Comparison of ENCODE assay signal across 21 cellular contexts in the genomic region with DNA sequence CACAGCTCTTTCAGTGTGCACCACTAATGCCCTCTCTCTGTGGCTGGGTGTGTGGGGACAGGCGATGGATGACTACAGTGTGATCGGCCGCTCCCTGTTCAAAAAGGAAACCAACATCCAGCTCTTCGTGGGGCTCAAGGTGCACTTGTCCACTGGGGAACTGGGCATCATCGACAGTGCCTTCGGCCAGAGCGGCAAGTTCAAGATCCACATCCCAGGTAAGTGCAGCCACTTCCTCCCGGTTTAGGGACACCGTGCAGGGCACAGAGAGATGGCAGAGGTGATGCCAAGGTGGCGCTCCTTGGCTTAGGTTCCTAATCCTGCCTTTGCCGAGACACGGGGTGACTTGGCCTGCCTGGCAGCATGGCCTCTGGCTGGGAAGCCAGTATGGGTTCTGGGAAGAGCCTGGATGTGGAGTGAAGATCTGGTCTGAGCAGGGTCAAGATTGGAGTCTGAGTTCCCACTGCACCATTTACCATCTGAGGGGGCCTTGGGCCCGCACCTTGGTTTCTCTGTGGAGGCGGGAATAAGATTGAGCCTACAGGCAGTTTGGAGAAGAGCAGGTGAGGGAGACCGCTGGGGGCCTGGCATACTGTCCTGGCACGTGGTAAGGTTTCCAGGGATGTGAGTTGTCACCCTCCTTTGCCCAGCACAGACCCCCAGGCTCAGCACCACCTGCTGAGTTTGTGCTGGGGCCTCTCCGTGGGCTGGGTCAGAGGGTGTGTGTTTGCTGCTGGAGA.
DNase-seq lines count a peak whose midpoint lies in the region; ATAC-seq, FAIRE-seq and TF ChIP-seq lines count a peak whose summit lies in the region.
"Had no signal": no experiment of that assay in that cellular context is flagged by ENCODE, and none has a peak within 500 bp of the region (broad histone marks: within the 10 kb centered on the region; RNA-seq: fewer than 3 reads in every experiment).

No MANE protein-coding gene starts in this region.

- peaks cover 4% of the 10 kb centered on the region for H3K79me1 ChIP-seq in trophoblast cell (ENCODE audit: low read length)

- no peak overlapping the region for H3K4me3 Mint-ChIP-seq in chondrocyte (ENCODE audit: unreplicated experiment)
- H3K4me3 Mint-ChIP-seq in neural crest cell: no peak overlapping the region
- H3K4me3 Mint-ChIP-seq in naive thymus-derived CD4-positive, alpha-beta T cell: no peak overlapping the region
- H3K4me3 Mint-ChIP-seq: CD4-positive, alpha-beta memory T cell; HFFc6 had no signal

- H3K4me3 ChIP-seq in kidney (ENCODE audit: low read length in 2 of 2) (no peak overlapping the region), trophoblast cell (ENCODE audit: low read depth, low read length) (peak overlapping the region; percentile 16)
- H3K4me3 ChIP-seq in naive thymus-derived CD4-positive, alpha-beta T cell (ENCODE audit: low read length): no peak overlapping the region
- H3K4me3 ChIP-seq: GM23248 had no signal

- H3K27ac Mint-ChIP-seq in chondrocyte (ENCODE audit: unreplicated experiment) (no peak overlapping the region), neural crest cell (ENCODE audit: unreplicated experiment) (peak overlapping the region; percentile 36)
- peak overlapping the region in 1 of 9 donors; percentile 92 for H3K27ac Mint-ChIP-seq in naive thymus-derived CD4-positive, alpha-beta T cell
- H3K27ac Mint-ChIP-seq: HFFc6 had no signal

- FAIRE-seq in kidney (lab: Jason Lieb, UNC): no peak
- FAIRE-seq: GM12891, GM18507, H1 had no signal

- H3K23ac ChIP-seq in trophoblast cell (ENCODE audit: low read length): no peak overlapping the region

- peaks cover 4% of the 10 kb centered on the region for H3K27me3 Mint-ChIP-seq in chondrocyte (ENCODE audit: low read depth)
- H3K27me3 Mint-ChIP-seq in neural crest cell (ENCODE audit: low read depth): no peaks in the 10 kb centered on the region
- H3K27me3 Mint-ChIP-seq in naive thymus-derived CD4-positive, alpha-beta T cell: no peaks in the 10 kb centered on the region
- H3K27me3 Mint-ChIP-seq: CD4-positive, alpha-beta memory T cell had no signal

- H3K18ac ChIP-seq in trophoblast cell (ENCODE audit: low read length): no peak overlapping the region

- no peak for ATAC-seq in naive thymus-derived CD4-positive, alpha-beta T cell
- ATAC-seq in HG03571 (IDR thresholded peaks at IDR 0.05; ENCODE audit: unreplicated experiment) (no peak), GM18511 (IDR thresholded peaks at IDR 0.05; ENCODE audit: unreplicated experiment) (no peak)

- no peak overlapping the region for H4K8ac ChIP-seq in trophoblast cell (ENCODE audit: low read depth, low read length)

- DNase-seq in chondrocyte (ENCODE audit: low spot score): peak; percentile 66
- peak; percentile 48 for DNase-seq in kidney
- no peak for DNase-seq in neural crest cell (ENCODE audit: low read depth, low spot score)
- no peak for DNase-seq in trophoblast cell
- DNase-seq in naive thymus-derived CD4-positive, alpha-beta T cell: no peak
- DNase-seq: C1 segment of cervical spinal cord; Calu3; CD4-positive, alpha-beta memory T cell; COR-L47; DMS53; DMS79 treated with DMSO at 0.1 percent for 48 hours; GF-D8; GM23248; H7; HCEC 1CT; HFFc6 had no signal

- H3K36me3 Mint-ChIP-seq in chondrocyte (ENCODE audit: low read depth) (peaks cover 8% of the 10 kb centered on the region), neural crest cell (ENCODE audit: low read depth) (no peaks in the 10 kb centered on the region)
- H3K36me3 Mint-ChIP-seq in naive thymus-derived CD4-positive, alpha-beta T cell: peaks cover 0 to 49% (median 9%) of the 10 kb centered on the region in 5 donors

- no peaks in the 10 kb centered on the region for H3K79me2 ChIP-seq in trophoblast cell (ENCODE audit: control insufficient read depth, insufficient read depth, low read length, poor library complexity)

- H2AK5ac ChIP-seq in trophoblast cell (ENCODE audit: low read length): no peak overlapping the region

- TF ChIP-seq CTCF in chondrocyte (IDR thresholded peaks at IDR 0.05): no peak
- TF ChIP-seq CTCF in kidney (IDR thresholded peaks at IDR 0.05; ENCODE audit: borderline replicate concordance, extremely low read depth, insufficient read depth): no peak
- no peak for TF ChIP-seq CTCF in neural crest cell (conservative IDR thresholded peaks at IDR 0.05)

- CTCF ChIA-PET in naive thymus-derived CD4-positive, alpha-beta T cell (lab: Charles Lee): no interaction called here

- H3K4me1 ChIP-seq in kidney (ENCODE audit: control insufficient read depth in 1 of 2, insufficient read depth in 1 of 2, low read depth in 1 of 2, low read length in 2 of 2) (peaks cover 10 to 16% of the 10 kb centered on the region in 2 donors), trophoblast cell (ENCODE audit: control insufficient read depth in 1 of 2, insufficient read depth in 2 of 2, low read length in 2 of 2) (peaks cover 4 to 14% of the 10 kb centered on the region in 2 experiments)
- H3K4me1 ChIP-seq in naive thymus-derived CD4-positive, alpha-beta T cell (ENCODE audit: control insufficient read depth in 2 of 2, insufficient read depth in 2 of 2, low read length in 2 of 2): no peaks in the 10 kb centered on the region

- no peak overlapping the region for H3K14ac ChIP-seq in trophoblast cell (ENCODE audit: low read length)

- H3K4me1 Mint-ChIP-seq in chondrocyte (ENCODE audit: low read depth): peaks cover 41% of the 10 kb centered on the region
- peaks cover 8% of the 10 kb centered on the region for H3K4me1 Mint-ChIP-seq in neural crest cell
- H3K4me1 Mint-ChIP-seq in naive thymus-derived CD4-positive, alpha-beta T cell: peaks cover 0 to 11% (median 0%) of the 10 kb centered on the region in 7 donors

- H3K27ac ChIP-seq in kidney (ENCODE audit: low read depth in 2 of 2, low read length in 2 of 2) (no peak overlapping the region), trophoblast cell (ENCODE audit: low read depth, low read length) (no peak overlapping the region)
- no peak overlapping the region for H3K27ac ChIP-seq in naive thymus-derived CD4-positive, alpha-beta T cell (ENCODE audit: low read depth, low read length)
- H3K27ac ChIP-seq: GM23248 had no signal

- intact Hi-C loops in kidney (cut with DNase I): no loop called here
- intact Hi-C loops in naive thymus-derived CD4-positive, alpha-beta T cell (cut with micrococcal nuclease): no loop called here

- no peaks in the 10 kb centered on the region for H3K9me3 Mint-ChIP-seq in chondrocyte (ENCODE audit: low read depth)
- H3K9me3 Mint-ChIP-seq in neural crest cell: no peaks in the 10 kb centered on the region
- H3K9me3 Mint-ChIP-seq in naive thymus-derived CD4-positive, alpha-beta T cell: peaks cover 0 to 1% (median 0%) of the 10 kb centered on the region in 11 donors
- H3K9me3 Mint-ChIP-seq: CD4-positive, alpha-beta memory T cell; HFFc6 had no signal

- WGBS in trophoblast cell (ENCODE audit: extremely low coverage, insufficient coverage, insufficient read length): no CpG with 5 or more reads among the region's 17 CpGs

- H2BK12ac ChIP-seq in trophoblast cell (ENCODE audit: low read length): no peak overlapping the region

- H3K9me3 ChIP-seq in kidney (ENCODE audit: control insufficient read depth in 1 of 2, low read length in 2 of 2) (no peaks in the 10 kb centered on the region), trophoblast cell (ENCODE audit: insufficient read depth, low read depth, low read length) (no peaks in the 10 kb centered on the region)
- no peaks in the 10 kb centered on the region for H3K9me3 ChIP-seq in naive thymus-derived CD4-positive, alpha-beta T cell (ENCODE audit: control insufficient read depth in 2 of 3, low read length in 3 of 3)

- H4K91ac ChIP-seq in trophoblast cell (ENCODE audit: low read depth, low read length): no peak overlapping the region

- no peak overlapping the region for H4K12ac ChIP-seq in trophoblast cell (ENCODE audit: low read depth, low read length)

- no peak overlapping the region for H2BK5ac ChIP-seq in trophoblast cell (ENCODE audit: low read depth, low read length, poor library complexity)

- H3K9ac ChIP-seq in kidney (ENCODE audit: low read length in 2 of 2) (no peak overlapping the region), trophoblast cell (ENCODE audit: low read length) (no peak overlapping the region)
- H3K9ac ChIP-seq: GM23248 had no signal

- no peak overlapping the region for H2BK120ac ChIP-seq in trophoblast cell (ENCODE audit: insufficient read depth, low read length, poor library complexity)

- H3K27me3 ChIP-seq in trophoblast cell (ENCODE audit: insufficient read depth, low read length): no peaks in the 10 kb centered on the region
- H3K27me3 ChIP-seq in naive thymus-derived CD4-positive, alpha-beta T cell (ENCODE audit: control insufficient read depth in 2 of 2, insufficient read depth in 2 of 2, low read length in 2 of 2): no peaks in the 10 kb centered on the region

- H3K36me3 ChIP-seq in kidney (ENCODE audit: control insufficient read depth in 1 of 2, insufficient read depth in 2 of 2, low read length in 2 of 2) (peaks cover 0 to 3% of the 10 kb centered on the region in 2 donors), trophoblast cell (ENCODE audit: control insufficient read depth in 1 of 2, insufficient read depth in 2 of 2, low read length in 2 of 2) (peaks cover 0 to 6% of the 10 kb centered on the region in 2 experiments)
- H3K36me3 ChIP-seq in naive thymus-derived CD4-positive, alpha-beta T cell (ENCODE audit: control insufficient read depth in 2 of 3, insufficient read depth in 3 of 3, low read length in 3 of 3): peaks cover 0 to 54% (median 0%) of the 10 kb centered on the region in 3 experiments

- no peak overlapping the region for H2AFZ ChIP-seq in trophoblast cell (ENCODE audit: insufficient read depth, low read length, poor library complexity)
- H2AFZ ChIP-seq: GM23248 had no signal

- no peak overlapping the region for H3K4ac ChIP-seq in trophoblast cell (ENCODE audit: low read depth, low read length)

- H3K4me2 ChIP-seq in trophoblast cell (ENCODE audit: low read length): no peak overlapping the region

- POLR2A ChIA-PET in naive thymus-derived CD4-positive, alpha-beta T cell (lab: Charles Lee): no interaction called here

Comparison
In these comparisons a context has a peak if more than half of its experiments do, and no peak if none do; other contexts are left out.
1. DNase-seq: peak in chondrocyte (single experiment) and kidney (single experiment); none in neural crest cell (single experiment), trophoblast cell (0 of 2) and naive thymus-derived CD4-positive, alpha-beta T cell (0 of 9).